In genomic region chr18:73674466-73674865, GRCh38 we compare ENCODE assay signal across 22 cellular contexts.
"Had no signal": no experiment of that assay in that cellular context is flagged by ENCODE, and none has a peak within 500 bp of the region (broad histone marks: within the 10 kb centered on the region; RNA-seq: fewer than 3 reads in every experiment).

No MANE protein-coding gene starts in this region.

- H3K4me1 Mint-ChIP-seq: naive thymus-derived CD8-positive, alpha-beta T cell; neural crest cell; stimulated activated memory B cell treated with anti-CD40 and anti-IgM and Interleukin-4, amounts not matched to agents 10 μg/mL and 1 μg/mL and 100 μg/mL, for 72 hours had no signal

- H3K4me3 Mint-ChIP-seq: dendritic cell treated with granulocyte-macrophage colony-stimulating factor and Interleukin-4, amounts not matched to agents 40 ng/mL and 50 ng/mL, for 4 days; effector memory CD8-positive, alpha-beta T cell; naive thymus-derived CD8-positive, alpha-beta T cell; neural crest cell; stimulated activated memory B cell treated with anti-CD40 and anti-IgM and Interleukin-4, amounts not matched to agents 10 μg/mL and 1 μg/mL and 100 μg/mL, for 72 hours; stimulated activated naive CD8-positive, alpha-beta T cell treated with anti-CD3 and anti-CD28 coated beads, Interleukin-15, Interleukin-2, amounts not matched to agents 100 ng/mL and 50 ng/mL, for 24 hours had no signal

- H3K4me3 ChIP-seq: esophagus squamous epithelium, gastroesophageal sphincter, lung, mucosa of descending colon, ovary, smooth muscle cell, tibial artery, upper lobe of left lung, uterus had no signal

- ATAC-seq: effector memory CD8-positive, alpha-beta T cell; gastroesophageal sphincter; left cardiac atrium; left ventricle myocardium superior; mucosa of descending colon; naive thymus-derived CD8-positive, alpha-beta T cell; right cardiac atrium; stimulated activated memory B cell treated with anti-CD40 and anti-IgM and Interleukin-4, amounts not matched to agents 10 μg/mL and 1 μg/mL and 100 μg/mL, for 72 hours had no signal

- H3K9me3 ChIP-seq: esophagus squamous epithelium, gastroesophageal sphincter, mucosa of descending colon, ovary, tibial artery, upper lobe of left lung, uterus had no signal

- H3K27me3 ChIP-seq: esophagus squamous epithelium, gastroesophageal sphincter, ovary, tibial artery, upper lobe of left lung, uterus had no signal

- H3K27me3 Mint-ChIP-seq: dendritic cell treated with granulocyte-macrophage colony-stimulating factor and Interleukin-4, amounts not matched to agents 40 ng/mL and 50 ng/mL, for 4 days; effector memory CD8-positive, alpha-beta T cell; stimulated activated memory B cell treated with anti-CD40 and anti-IgM and Interleukin-4, amounts not matched to agents 10 μg/mL and 1 μg/mL and 100 μg/mL, for 72 hours; stimulated activated naive CD8-positive, alpha-beta T cell treated with anti-CD3 and anti-CD28 coated beads, Interleukin-15, Interleukin-2, amounts not matched to agents 100 ng/mL and 50 ng/mL, for 24 hours had no signal

- H3K27ac ChIP-seq: esophagus squamous epithelium, gastroesophageal sphincter, ovary, tibial artery, upper lobe of left lung, uterus had no signal

- DNase-seq: effector memory CD8-positive, alpha-beta T cell; esophagus squamous epithelium; foreskin fibroblast; glutamatergic neuron; islet precursor cell; left cardiac atrium; left ventricle myocardium superior; mucosa of descending colon; naive thymus-derived CD8-positive, alpha-beta T cell; ovary; right cardiac atrium; stimulated activated CD4-positive, alpha-beta T cell treated with anti-CD3 and anti-CD28 coated beads, Interleukin-4, amount 100 ng/mL, for 1 hour; tibial artery; upper lobe of left lung; uterus had no signal

- H3K4me1 ChIP-seq: esophagus squamous epithelium, gastroesophageal sphincter, tibial artery, upper lobe of left lung, uterus had no signal

- H3K36me3 Mint-ChIP-seq: naive thymus-derived CD8-positive, alpha-beta T cell; stimulated activated memory B cell treated with anti-CD40 and anti-IgM and Interleukin-4, amounts not matched to agents 10 μg/mL and 1 μg/mL and 100 μg/mL, for 72 hours had no signal

- H3K9me3 Mint-ChIP-seq: dendritic cell treated with granulocyte-macrophage colony-stimulating factor and Interleukin-4, amounts not matched to agents 40 ng/mL and 50 ng/mL, for 4 days; neural crest cell had no signal

- H3K27ac Mint-ChIP-seq: dendritic cell treated with granulocyte-macrophage colony-stimulating factor and Interleukin-4, amounts not matched to agents 40 ng/mL and 50 ng/mL, for 4 days; effector memory CD8-positive, alpha-beta T cell; naive thymus-derived CD8-positive, alpha-beta T cell; stimulated activated memory B cell treated with anti-CD40 and anti-IgM and Interleukin-4, amounts not matched to agents 10 μg/mL and 1 μg/mL and 100 μg/mL, for 72 hours; stimulated activated naive CD8-positive, alpha-beta T cell treated with anti-CD3 and anti-CD28 coated beads, Interleukin-15, Interleukin-2, amounts not matched to agents 100 ng/mL and 50 ng/mL, for 24 hours had no signal

- H3K36me3 ChIP-seq: esophagus squamous epithelium, gastroesophageal sphincter, ovary, tibial artery, upper lobe of left lung, uterus had no signal
